1 cellular context compared by ENCODE assay signal in genomic region chr13:44364601-44365000, GRCh38.
TF ChIP-seq lines count a peak whose summit lies in the region.

No MANE protein-coding gene starts in this region.

TF ChIP-seq in HepG2, 621 proteins besides CTCF, POLR2A, EP300 and RAD21 (continued from another document and continues in another):
- TF ChIP-seq KIAA2018 (CRISPR knock-in tag; IDR thresholded peaks at IDR 0.05; ENCODE audit: borderline replicate concordance) (no peak), KMT2B (CRISPR knock-in tag; IDR thresholded peaks at IDR 0.05) (no peak), SOX13 (IDR thresholded peaks at IDR 0.05) (peak; percentile 63), SOX13 (CRISPR knock-in tag; conservative IDR thresholded peaks at IDR 0.05 in 1 of 2, IDR thresholded peaks at IDR 0.05 in 1 of 2) (peak in 1 of 2 experiments; percentile 86; a peak in 2 of 4 replicates), ZNF224 (CRISPR knock-in tag; IDR thresholded peaks at IDR 0.05) (no peak), MAFK (conservative IDR thresholded peaks at IDR 0.05 in 1 of 2, IDR thresholded peaks at IDR 0.05 in 1 of 2; ENCODE audit: low read length in 2 of 2) (no peak), ZNF446 (CRISPR knock-in tag; IDR thresholded peaks at IDR 0.05) (no peak), KLF13 (CRISPR knock-in tag; IDR thresholded peaks at IDR 0.05) (no peak), KDM3A (CRISPR knock-in tag; IDR thresholded peaks at IDR 0.05; ENCODE audit: low read depth) (no peak), ZNF292 (CRISPR knock-in tag; IDR thresholded peaks at IDR 0.05; ENCODE audit: borderline replicate concordance, low read depth) (0 out of 2 replicates have a peak, but pooled peaks have one; percentile 55), DZIP1 (CRISPR knock-in tag; IDR thresholded peaks at IDR 0.05) (no peak), ATRX (CRISPR knock-in tag; IDR thresholded peaks at IDR 0.05; ENCODE audit: borderline replicate concordance) (no peak), ZNF772 (CRISPR knock-in tag; IDR thresholded peaks at IDR 0.05) (no peak), ZNF543 (CRISPR knock-in tag; IDR thresholded peaks at IDR 0.05) (no peak), HNRNPL (IDR thresholded peaks at IDR 0.05; ENCODE audit: low read depth, low read length) (no peak), NR3C1 (CRISPR knock-in tag; IDR thresholded peaks at IDR 0.05) (no peak), ZNF607 (CRISPR knock-in tag; IDR thresholded peaks at IDR 0.05; ENCODE audit: borderline replicate concordance) (no peak), ZNF589 (CRISPR knock-in tag; conservative IDR thresholded peaks at IDR 0.05) (no peak), KDM6A (CRISPR knock-in tag; IDR thresholded peaks at IDR 0.05; ENCODE audit: low read depth) (peak; percentile 26; the same call in 1 of the 2 replicates), PBX3 (CRISPR knock-in tag; IDR thresholded peaks at IDR 0.05; ENCODE audit: borderline replicate concordance) (no peak), ZNF562 (CRISPR knock-in tag; IDR thresholded peaks at IDR 0.05; ENCODE audit: borderline replicate concordance) (no peak), SAP130 (CRISPR knock-in tag; IDR thresholded peaks at IDR 0.05; ENCODE audit: low read depth) (peak; percentile 56), MBD4 (IDR thresholded peaks at IDR 0.05; ENCODE audit: borderline replicate concordance, low read length) (no peak), SNAPC4 (CRISPR knock-in tag; IDR thresholded peaks at IDR 0.05) (no peak), CHCHD3 (CRISPR knock-in tag; IDR thresholded peaks at IDR 0.05) (no peak)
- TF ChIP-seq, protein P1, sequence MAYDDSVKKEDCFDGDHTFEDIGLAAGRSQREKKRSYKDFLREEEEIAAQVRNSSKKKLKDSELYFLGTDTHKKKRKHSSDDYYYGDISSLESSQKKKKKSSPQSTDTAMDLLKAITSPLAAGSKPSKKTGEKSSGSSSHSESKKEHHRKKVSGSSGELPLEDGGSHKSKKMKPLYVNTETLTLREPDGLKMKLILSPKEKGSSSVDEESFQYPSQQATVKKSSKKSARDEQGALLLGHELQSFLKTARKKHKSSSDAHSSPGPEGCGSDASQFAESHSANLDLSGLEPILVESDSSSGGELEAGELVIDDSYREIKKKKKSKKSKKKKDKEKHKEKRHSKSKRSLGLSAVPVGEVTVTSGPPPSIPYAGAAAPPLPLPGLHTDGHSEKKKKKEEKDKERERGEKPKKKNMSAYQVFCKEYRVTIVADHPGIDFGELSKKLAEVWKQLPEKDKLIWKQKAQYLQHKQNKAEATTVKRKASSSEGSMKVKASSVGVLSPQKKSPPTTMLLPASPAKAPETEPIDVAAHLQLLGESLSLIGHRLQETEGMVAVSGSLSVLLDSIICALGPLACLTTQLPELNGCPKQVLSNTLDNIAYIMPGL (CRISPR knock-in tag; IDR thresholded peaks at IDR 0.05; ENCODE audit: borderline replicate concordance in 1 of 2, low read depth in 1 of 2), result no peak
- TF ChIP-seq, protein P2, sequence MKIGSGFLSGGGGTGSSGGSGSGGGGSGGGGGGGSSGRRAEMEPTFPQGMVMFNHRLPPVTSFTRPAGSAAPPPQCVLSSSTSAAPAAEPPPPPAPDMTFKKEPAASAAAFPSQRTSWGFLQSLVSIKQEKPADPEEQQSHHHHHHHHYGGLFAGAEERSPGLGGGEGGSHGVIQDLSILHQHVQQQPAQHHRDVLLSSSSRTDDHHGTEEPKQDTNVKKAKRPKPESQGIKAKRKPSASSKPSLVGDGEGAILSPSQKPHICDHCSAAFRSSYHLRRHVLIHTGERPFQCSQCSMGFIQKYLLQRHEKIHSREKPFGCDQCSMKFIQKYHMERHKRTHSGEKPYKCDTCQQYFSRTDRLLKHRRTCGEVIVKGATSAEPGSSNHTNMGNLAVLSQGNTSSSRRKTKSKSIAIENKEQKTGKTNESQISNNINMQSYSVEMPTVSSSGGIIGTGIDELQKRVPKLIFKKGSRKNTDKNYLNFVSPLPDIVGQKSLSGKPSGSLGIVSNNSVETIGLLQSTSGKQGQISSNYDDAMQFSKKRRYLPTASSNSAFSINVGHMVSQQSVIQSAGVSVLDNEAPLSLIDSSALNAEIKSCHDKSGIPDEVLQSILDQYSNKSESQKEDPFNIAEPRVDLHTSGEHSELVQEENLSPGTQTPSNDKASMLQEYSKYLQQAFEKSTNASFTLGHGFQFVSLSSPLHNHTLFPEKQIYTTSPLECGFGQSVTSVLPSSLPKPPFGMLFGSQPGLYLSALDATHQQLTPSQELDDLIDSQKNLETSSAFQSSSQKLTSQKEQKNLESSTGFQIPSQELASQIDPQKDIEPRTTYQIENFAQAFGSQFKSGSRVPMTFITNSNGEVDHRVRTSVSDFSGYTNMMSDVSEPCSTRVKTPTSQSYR (CRISPR knock-in tag; IDR thresholded peaks at IDR 0.05; ENCODE audit: borderline replicate concordance), result no peak
- TF ChIP-seq, protein P3, sequence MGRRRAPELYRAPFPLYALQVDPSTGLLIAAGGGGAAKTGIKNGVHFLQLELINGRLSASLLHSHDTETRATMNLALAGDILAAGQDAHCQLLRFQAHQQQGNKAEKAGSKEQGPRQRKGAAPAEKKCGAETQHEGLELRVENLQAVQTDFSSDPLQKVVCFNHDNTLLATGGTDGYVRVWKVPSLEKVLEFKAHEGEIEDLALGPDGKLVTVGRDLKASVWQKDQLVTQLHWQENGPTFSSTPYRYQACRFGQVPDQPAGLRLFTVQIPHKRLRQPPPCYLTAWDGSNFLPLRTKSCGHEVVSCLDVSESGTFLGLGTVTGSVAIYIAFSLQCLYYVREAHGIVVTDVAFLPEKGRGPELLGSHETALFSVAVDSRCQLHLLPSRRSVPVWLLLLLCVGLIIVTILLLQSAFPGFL (CRISPR knock-in tag; IDR thresholded peaks at IDR 0.05), result no peak
